In the genomic region with DNA sequence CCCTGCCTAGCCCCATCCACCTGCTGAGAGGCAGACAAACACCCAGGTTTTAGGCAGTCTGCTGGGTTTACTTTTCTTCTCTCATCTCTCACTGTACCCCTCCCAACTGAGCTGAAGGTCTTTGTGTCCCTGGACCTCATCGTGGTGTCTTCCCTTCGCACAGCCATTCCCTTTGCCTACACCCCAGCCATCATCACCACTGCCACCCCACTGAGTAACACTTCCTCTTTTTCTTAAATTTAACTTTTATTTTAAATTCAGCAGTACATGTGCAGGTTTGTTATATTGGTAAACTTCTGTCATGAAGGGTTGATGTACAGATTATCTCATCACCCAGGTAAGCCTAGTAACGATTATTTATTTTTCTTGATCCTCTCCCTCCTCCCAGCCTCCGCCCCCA, we compare ENCODE assay signal across 24 cellular contexts.
"Had no signal": no experiment of that assay in that cellular context is flagged by ENCODE, and none has a peak within 500 bp of the region (broad histone marks: within the 10 kb centered on the region; RNA-seq: fewer than 3 reads in every experiment).

No MANE protein-coding gene starts in this region.

- H2AFZ ChIP-seq: hepatocyte, neural progenitor cell had no signal

- H3K9me3 ChIP-seq: left ventricle myocardium inferior, ovary, right atrium auricular region, right lobe of liver, suprapubic skin, thoracic aorta, tibial artery, upper lobe of right lung had no signal

- H3K9ac ChIP-seq: neural progenitor cell had no signal

- H3K27me3 ChIP-seq: hepatocyte, neural progenitor cell, ovary, right atrium auricular region, right lobe of liver, suprapubic skin, tibial artery, upper lobe of right lung had no signal

- DNase-seq: islet precursor cell; left ventricle myocardium inferior; mesendoderm; naive B cell; natural killer cell; nephron progenitor cell; ovary; right lobe of liver; stimulated activated CD4-positive, alpha-beta T cell treated with anti-CD3 and anti-CD28 coated beads, Interleukin-12 subunit alpha, Interleukin-12 subunit beta, amount 100 ng/mL, for 4 hours; stimulated activated CD4-positive, alpha-beta T cell treated with anti-CD3 and anti-CD28 coated beads, Interleukin-15, amount 100 ng/mL, for 24 hours; stimulated activated CD4-positive, alpha-beta T cell treated with anti-CD3 and anti-CD28 coated beads, Interleukin-2, amount 100 ng/mL, for 24 hours; stimulated activated CD4-positive, alpha-beta T cell treated with anti-CD3 and anti-CD28 coated beads, Interleukin-4, amount 100 ng/mL, for 1 hour; stimulated activated naive CD4-positive, alpha-beta T cell; tibial artery; trophoblast cell; upper lobe of right lung had no signal

- H3K27ac ChIP-seq: hepatocyte, left ventricle myocardium inferior, neural progenitor cell, ovary, right atrium auricular region, right lobe of liver, suprapubic skin, thoracic aorta, tibial artery, upper lobe of right lung had no signal

- H3K4me2 ChIP-seq: hepatocyte, neural progenitor cell, smooth muscle cell had no signal

- H3K36me3 ChIP-seq: left ventricle myocardium inferior, neural progenitor cell, ovary, right atrium auricular region, right lobe of liver, suprapubic skin, thoracic aorta, tibial artery, upper lobe of right lung had no signal

- FAIRE-seq: urothelium cell line had no signal

- H3K4me3 ChIP-seq: hepatocyte, left ventricle myocardium inferior, lung, neural progenitor cell, ovary, right atrium auricular region, right lobe of liver, smooth muscle cell, suprapubic skin, thoracic aorta, tibial artery, upper lobe of right lung had no signal

- ATAC-seq: natural killer cell, right lobe of liver, upper lobe of right lung had no signal

- H3K4me1 ChIP-seq: left ventricle myocardium inferior, neural progenitor cell, right atrium auricular region, right lobe of liver, suprapubic skin, tibial artery, upper lobe of right lung had no signal

- H3K79me2 ChIP-seq: hepatocyte had no signal
